Comparison of ENCODE assay signal across 21 cellular contexts in the genomic region with DNA sequence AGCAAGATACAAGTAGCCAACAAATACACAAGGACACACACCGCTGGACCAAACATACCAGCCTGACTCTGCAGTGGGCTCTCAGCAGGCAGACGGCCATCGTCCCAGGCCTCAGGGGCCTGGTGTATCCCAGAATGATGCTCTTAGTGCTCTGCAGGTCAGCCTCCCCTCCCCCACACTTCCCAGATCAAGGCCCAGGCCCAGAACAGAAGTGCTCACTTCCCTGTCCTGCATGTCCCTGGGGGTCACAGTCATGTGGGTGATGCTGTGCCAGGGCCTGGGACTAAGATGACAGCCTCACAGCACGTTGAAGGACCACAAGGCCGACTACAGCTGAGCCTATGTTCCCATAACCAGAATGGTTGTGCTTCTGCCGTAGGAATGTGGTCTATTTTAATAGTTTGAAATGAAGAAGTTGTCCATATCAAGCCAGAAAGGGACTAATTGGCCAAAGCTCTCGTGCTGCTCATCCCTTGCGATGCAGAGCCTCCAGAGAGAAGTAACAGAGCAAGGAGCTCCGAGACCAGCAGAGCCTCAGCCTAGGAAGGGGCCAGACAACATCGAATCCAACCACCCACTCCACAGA. TPM values are rescaled to one million over a fixed set of nuclear protein-coding genes. Genes with fewer than 3 reads are reported as not detected.
DNase-seq lines count a peak whose midpoint lies in the region; ATAC-seq and TF ChIP-seq lines count a peak whose summit lies in the region.
"Had no signal": no experiment of that assay in that cellular context is flagged by ENCODE, and none has a peak within 500 bp of the region (broad histone marks: within the 10 kb centered on the region; RNA-seq: fewer than 3 reads in every experiment).

No MANE protein-coding gene starts in this region.

- H3K36me3 ChIP-seq in esophagus muscularis mucosa, result no peaks in the 10 kb centered on the region
- no peaks in the 10 kb centered on the region for H3K36me3 ChIP-seq in thyroid gland
- H3K36me3 ChIP-seq: SJCRH30 had no signal

- no peak for TF ChIP-seq EP300 in esophagus muscularis mucosa (IDR thresholded peaks at IDR 0.05)

- H3K4me3 ChIP-seq in esophagus muscularis mucosa (no peak overlapping the region), thyroid gland (replicated peaks in 1 of 3) (no peak overlapping the region)
- H3K4me3 ChIP-seq: GM23248, SJCRH30 had no signal

- H3K4me1 ChIP-seq in esophagus muscularis mucosa (no peaks in the 10 kb centered on the region), thyroid gland (no peaks in the 10 kb centered on the region)
- H3K4me1 ChIP-seq: SJCRH30 had no signal

- ATAC-seq in GM18868 (IDR thresholded peaks at IDR 0.05; ENCODE audit: unreplicated experiment), result no peak
- ATAC-seq in HG03280 (IDR thresholded peaks at IDR 0.05; ENCODE audit: unreplicated experiment), result no peak

- WGBS in esophagus muscularis mucosa, result 78% methylated on average over 10 of the region's 10 CpGs
- 79 to 80% methylated on average over 10 of the region's 10 CpGs for WGBS in thyroid gland, 2 donors

- intact Hi-C loops in esophagus muscularis mucosa (cut with DNase I), result no loop called here
- intact Hi-C loops in thyroid gland (cut with DNase I), result no loop called here

- H3K9me3 ChIP-seq in esophagus muscularis mucosa, result no peaks in the 10 kb centered on the region
- no peaks in the 10 kb centered on the region for H3K9me3 ChIP-seq in thyroid gland
- H3K9me3 ChIP-seq: SJCRH30 had no signal

- TF ChIP-seq CTCF in GM20000 (IDR thresholded peaks at IDR 0.05; ENCODE audit: extremely low read depth, missing control alignments) (no peak), esophagus muscularis mucosa (IDR thresholded peaks at IDR 0.05) (no peak), thyroid gland (IDR thresholded peaks at IDR 0.05) (no peak)

- no peaks in the 10 kb centered on the region for H3K27me3 ChIP-seq in esophagus muscularis mucosa
- no peaks in the 10 kb centered on the region for H3K27me3 ChIP-seq in thyroid gland

- DNase-seq in NCI-H2029 (lab: John Stamatoyannopoulos, UW), result peak; percentile 18
- no peak for DNase-seq in NCI-H2029 treated with DMSO at 0.1 percent for 48 hours (lab: John Stamatoyannopoulos, UW)
- peak; percentile 3 for DNase-seq in GM20000 (ENCODE audit: low spot score)
- DNase-seq in esophagus muscularis mucosa (ENCODE audit: extremely low spot score), result peak; percentile 90
- peak; percentile 19 to 40 for DNase-seq in thyroid gland
- DNase-seq in 8988T, result no peak
- DNase-seq: C1 segment of cervical spinal cord; CD8-positive, alpha-beta memory T cell; DMS53; EL; GM23248; HCEC 1CT; KBM-7; NCI-H1417; NCI-H187; NCI-H345; NCI-H524 treated with DMSO at 0.1 percent for 48 hours; SJCRH30 had no signal

- no peak for TF ChIP-seq POLR2A in esophagus muscularis mucosa (IDR thresholded peaks at IDR 0.05; ENCODE audit: low read depth)
- no peak for TF ChIP-seq POLR2A in thyroid gland (IDR thresholded peaks at IDR 0.05)

- no peak overlapping the region for H3K27ac ChIP-seq in esophagus muscularis mucosa (replicated peaks in 1 of 4)
- H3K27ac ChIP-seq in thyroid gland, result no peak overlapping the region
- H3K27ac ChIP-seq: 22Rv1, GM23248, SJCRH30 had no signal

RNA-seq across cellular contexts. Expression of a gene that starts 48.6 kb away (rescaled TPM):
- total RNA-seq in esophagus muscularis mucosa (not detected), thyroid gland (not detected)
- total RNA-seq: CD8-positive, alpha-beta memory T cell; GM23248; SJCRH30 had no signal

Comparison
In these comparisons a context has a peak if more than half of its experiments do, and no peak if none do; other contexts are left out.
1. DNase-seq: peak in NCI-H2029 (single experiment), GM20000 (single experiment), esophagus muscularis mucosa (single experiment) and thyroid gland (2 of 2); none in NCI-H2029 treated with DMSO at 0.1 percent for 48 hours (single experiment) and 8988T (single experiment).